Comparison of ENCODE assay signal across 7 cellular contexts in genomic region chr17:82022310-82022980, GRCh38.
DNase-seq lines count a peak whose midpoint lies in the region; ATAC-seq lines count a peak whose summit lies in the region.

Gene CENPX, minus strand, starts transcription at chr17:82022878. Its CDS starts 17 bp downstream, at chr17:82022861.

- H3K27ac ChIP-seq in duodenal mucosa (ENCODE audit: low read depth, low read length), result peak within 1 kb of the TSS; percentile 36
- H3K27ac ChIP-seq in muscle layer of colon (ENCODE audit: low read depth, low read length), result peak within 1 kb of the TSS; percentile 49

- DNase-seq in NT2/D1 (ENCODE audit: low read depth, low spot score), result no peak
- DNase-seq in ecto neural progenitor cell (ENCODE audit: low spot score), result no peak
- DNase-seq in NCI-H1105 treated with DMSO at 0.1 percent for 48 hours (lab: John Stamatoyannopoulos, UW), result no peak

- H3K4me3 ChIP-seq in NT2/D1 (ENCODE audit: insufficient read length, low read depth) (peak within 1 kb of the TSS; percentile 94), duodenal mucosa (ENCODE audit: low read depth in 1 of 2, low read length in 2 of 2) (peak within 1 kb of the TSS; percentile 85 to 88), muscle layer of colon (ENCODE audit: low read depth in 1 of 2, low read length in 2 of 2) (peak within 1 kb of the TSS; percentile 75 to 86)

- H3K9me3 ChIP-seq in NT2/D1 (ENCODE audit: insufficient read depth, low read length), result no peaks in the 10 kb centered on the region
- H3K9me3 ChIP-seq in duodenal mucosa (ENCODE audit: control insufficient read depth in 1 of 2, low read length in 2 of 2), result no peaks in the 10 kb centered on the region
- H3K9me3 ChIP-seq in muscle layer of colon (ENCODE audit: low read length), result no peaks in the 10 kb centered on the region

- H3K4me1 ChIP-seq in NT2/D1 (ENCODE audit: insufficient read depth, insufficient read length) (peaks cover 26% of the 10 kb centered on the region), duodenal mucosa (ENCODE audit: control insufficient read depth in 1 of 2, insufficient read depth in 2 of 2, low read length in 2 of 2) (peaks cover 25 to 44% of the 10 kb centered on the region in 2 donors), muscle layer of colon (ENCODE audit: insufficient read depth, low read length) (peaks cover 24% of the 10 kb centered on the region)

- peaks cover 41% of the 10 kb centered on the region for H3K36me3 ChIP-seq in NT2/D1 (ENCODE audit: insufficient read depth, insufficient read length, low read length)
- H3K36me3 ChIP-seq in duodenal mucosa (ENCODE audit: control insufficient read depth in 1 of 2, insufficient read depth in 2 of 2, low read length in 2 of 2), result peaks cover 4 to 7% of the 10 kb centered on the region in 2 donors
- H3K36me3 ChIP-seq in muscle layer of colon (ENCODE audit: insufficient read depth, low read length), result no peaks in the 10 kb centered on the region

- ATAC-seq in GM19395 (IDR thresholded peaks at IDR 0.05; ENCODE audit: unreplicated experiment) (peak; percentile 20), GM21825 (IDR thresholded peaks at IDR 0.05; ENCODE audit: unreplicated experiment) (no peak)

- peak within 1 kb of the TSS; percentile 96 for H3K9ac ChIP-seq in NT2/D1 (ENCODE audit: insufficient read length, low read depth)
- peak within 1 kb of the TSS; percentile 80 to 86 for H3K9ac ChIP-seq in duodenal mucosa (ENCODE audit: low read depth in 1 of 2, low read length in 2 of 2)
- H3K9ac ChIP-seq in muscle layer of colon (ENCODE audit: low read length), result peak within 1 kb of the TSS; percentile 24

- H3K27me3 ChIP-seq in NT2/D1 (ENCODE audit: insufficient read depth, insufficient read length) (peaks cover 15% of the 10 kb centered on the region), duodenal mucosa (ENCODE audit: control insufficient read depth in 1 of 2, insufficient read depth in 2 of 2, low read length in 2 of 2) (no peaks in the 10 kb centered on the region), muscle layer of colon (ENCODE audit: control insufficient read depth in 1 of 2, insufficient read depth in 2 of 2, low read length in 2 of 2) (no peaks in the 10 kb centered on the region)

Comparison
In these comparisons a context has a peak if more than half of its experiments do, and no peak if none do; other contexts are left out.
1. H3K9ac ChIP-seq: peak in every context shown above with its lines; median percentile 96 in NT2/D1; 83 in duodenal mucosa; 24 in muscle layer of colon.